ENCODE assay signal across 9 cellular contexts in the genomic region with DNA sequence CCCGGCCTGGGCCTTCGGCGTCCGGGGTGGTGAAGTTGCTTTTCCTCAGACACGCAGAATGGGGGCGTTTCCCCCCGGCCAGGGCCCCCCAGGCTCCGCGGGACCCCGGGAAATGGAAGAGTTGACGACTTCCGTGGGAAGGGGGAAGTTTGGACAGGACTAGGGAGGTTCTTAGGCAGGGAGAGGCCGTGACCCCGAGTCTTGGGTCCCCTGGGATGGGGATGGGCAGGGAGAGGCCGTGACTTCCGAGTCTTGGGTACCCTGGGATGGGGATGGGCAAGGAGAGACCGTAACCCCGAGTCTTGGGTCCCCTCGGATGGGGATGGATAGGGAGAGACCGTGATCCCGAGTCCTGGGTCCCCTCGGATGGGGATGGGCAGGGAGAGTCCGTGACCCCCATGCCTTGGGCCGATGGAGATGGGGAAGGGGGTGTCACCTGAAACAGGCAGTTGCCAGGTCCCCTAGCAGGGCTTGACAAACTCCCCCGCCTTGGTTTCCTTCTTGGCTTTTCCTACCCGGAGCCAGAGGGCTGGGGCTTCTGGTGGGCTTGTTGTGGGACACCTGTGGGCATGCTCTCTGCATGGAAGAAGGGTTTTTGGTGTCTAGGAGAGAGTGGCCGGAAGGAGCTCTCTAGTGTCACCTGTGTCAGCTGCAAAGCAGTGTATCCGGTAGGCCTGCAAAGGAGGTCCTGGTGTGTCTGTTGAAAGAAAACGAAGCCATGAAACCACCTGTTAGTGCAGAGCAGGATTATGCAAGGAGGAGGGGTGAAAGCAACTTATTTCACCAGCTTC. TPM values are rescaled to one million over a fixed set of nuclear protein-coding genes. Genes with fewer than 3 reads are reported as not detected.
DNase-seq lines count a peak whose midpoint lies in the region; ATAC-seq, FAIRE-seq and TF ChIP-seq lines count a peak whose summit lies in the region.
"Had no signal": no experiment of that assay in that cellular context is flagged by ENCODE, and none has a peak within 500 bp of the region (broad histone marks: within the 10 kb centered on the region; RNA-seq: fewer than 3 reads in every experiment).

No MANE protein-coding gene starts in this region.

- H3K27me3 ChIP-seq in HUES64 (ENCODE audit: insufficient read depth, low read length) (no peaks in the 10 kb centered on the region), body of pancreas (no peaks in the 10 kb centered on the region), layer of hippocampus (ENCODE audit: control insufficient read depth, insufficient read depth, low read length) (no peaks in the 10 kb centered on the region)

- H3K4me3 ChIP-seq in HUES64 (ENCODE audit: low read length) (peak overlapping the region; percentile 92), body of pancreas (peak overlapping the region; percentile 56 to 73)

- peaks cover 14% of the 10 kb centered on the region for H3K36me3 Mint-ChIP-seq in T-helper 1 cell treated with Interleukin-12 subunit alpha and Interleukin-12 subunit beta and Interleukin-4 antibody, amounts not matched to agents 30 μg/mL and 1 μg/mL, for 36 hours (ENCODE audit: low read depth)

- peak in 1 of 3 donors; percentile 22 for TF ChIP-seq POLR2A in body of pancreas (IDR thresholded peaks at IDR 0.05)

- H3K27me3 Mint-ChIP-seq in T-helper 1 cell treated with Interleukin-12 subunit alpha and Interleukin-12 subunit beta and Interleukin-4 antibody, amounts not matched to agents 30 μg/mL and 1 μg/mL, for 36 hours (ENCODE audit: low read depth): peaks cover 5% of the 10 kb centered on the region

- WGBS in HUES64: 9% methylated on average over 29 of the region's 29 CpGs
- WGBS in body of pancreas, 2 donors: 1% methylated on average over 16 to 28 of the region's 29 CpGs

- TF ChIP-seq CTCF in body of pancreas (IDR thresholded peaks at IDR 0.05): peak in 4 of 7 experiments; percentile 9 to 28 (median 21)

- FAIRE-seq in HTR-8/SVneo (lab: Jason Lieb, UNC): no peak

- H3K27ac ChIP-seq in HUES64 (ENCODE audit: low read depth, low read length) (peak overlapping the region; percentile 22; the same call in 1 of the 2 replicates), body of pancreas (peak overlapping the region; percentile 72 to 97 (median 92)), layer of hippocampus (ENCODE audit: low read depth, low read length) (peak overlapping the region; percentile 89)

- peaks cover 39% of the 10 kb centered on the region for H3K36me3 ChIP-seq in HUES64 (ENCODE audit: insufficient read depth, low read length)
- H3K36me3 ChIP-seq in body of pancreas (replicated peaks in 1 of 2; ENCODE audit: insufficient read depth in 1 of 2, low read depth in 2 of 2): peaks cover 0 to 6% of the 10 kb centered on the region in 2 donors

- peaks cover 6% of the 10 kb centered on the region; the same call in 1 of the 2 replicates for H3K4me1 ChIP-seq in HUES64 (ENCODE audit: insufficient read depth, low read length)
- H3K4me1 ChIP-seq in body of pancreas: peaks cover 16% of the 10 kb centered on the region

- intact Hi-C loops in body of pancreas (cut with DNase I): no loop called here

- H3K4me1 Mint-ChIP-seq in T-helper 1 cell treated with Interleukin-12 subunit alpha and Interleukin-12 subunit beta and Interleukin-4 antibody, amounts not matched to agents 30 μg/mL and 1 μg/mL, for 36 hours (ENCODE audit: low read depth): peaks cover 6% of the 10 kb centered on the region

- H3K4me3 Mint-ChIP-seq in T-helper 1 cell treated with Interleukin-12 subunit alpha and Interleukin-12 subunit beta and Interleukin-4 antibody, amounts not matched to agents 30 μg/mL and 1 μg/mL, for 36 hours: peak overlapping the region; percentile 89

- peak; percentile 43 for DNase-seq in ELR (ENCODE audit: low read depth)
- DNase-seq in body of pancreas: peak; percentile 38 to 73 (median 65)
- peak; percentile 34 to 60 for DNase-seq in stimulated activated CD4-positive, alpha-beta T cell treated with anti-CD3 and anti-CD28 coated beads, Interleukin-4, amount 100 ng/mL, for 4 hours
- DNase-seq in HTR-8/SVneo (ENCODE audit: insufficient read length, low spot score): no peak

- no peaks in the 10 kb centered on the region for H3K9me3 Mint-ChIP-seq in T-helper 1 cell treated with Interleukin-12 subunit alpha and Interleukin-12 subunit beta and Interleukin-4 antibody, amounts not matched to agents 30 μg/mL and 1 μg/mL, for 36 hours

- H3K9me3 ChIP-seq in HUES64 (ENCODE audit: insufficient read depth, low read depth, low read length) (no peaks in the 10 kb centered on the region), body of pancreas (no peaks in the 10 kb centered on the region)

- peak overlapping the region; percentile 98 for H3K9ac ChIP-seq in HUES64 (ENCODE audit: low read depth, low read length)

- peak overlapping the region; percentile 91 for H3K27ac Mint-ChIP-seq in T-helper 1 cell treated with Interleukin-12 subunit alpha and Interleukin-12 subunit beta and Interleukin-4 antibody, amounts not matched to agents 30 μg/mL and 1 μg/mL, for 36 hours

- ATAC-seq in GM21447 (IDR thresholded peaks at IDR 0.05; ENCODE audit: unreplicated experiment): peak; percentile 83
- peak; percentile 40 for ATAC-seq in body of pancreas

RNA-seq across cellular contexts. Expression of gene TRRAP, which starts 1.1 kb away (rescaled TPM):
- 20.9 TPM for polyA plus RNA-seq in HUES64 (2013, experiment 1 of 2)
- polyA plus RNA-seq in HUES64 (2013, experiment 2 of 2): 20.9 TPM
- 10 to 100 TPM; 21.1 to 25.2 TPM for total RNA-seq in body of pancreas

RNA-seq across cellular contexts. Expression of gene TMEM130, which starts 9.6 kb away (rescaled TPM):
- polyA plus RNA-seq in HUES64 (2013, experiment 1 of 2): 0.90 TPM
- 1.8 TPM for polyA plus RNA-seq in HUES64 (2013, experiment 2 of 2)
- under 1 TPM; 0.52 to 0.66 TPM for total RNA-seq in body of pancreas
- total RNA-seq: pulmonary artery endothelial cell had no signal

Comparison
In these comparisons a context has a peak if more than half of its experiments do, and no peak if none do; other contexts are left out.
1. H3K27ac ChIP-seq: peak in every context shown above with its lines; median percentile 92 in body of pancreas; 89 in layer of hippocampus; 22 in HUES64.